8 cellular contexts compared by ENCODE assay signal in genomic region chr18:58671941-58672565, GRCh38. TPM values are rescaled to one million over a fixed set of nuclear protein-coding genes. Genes with fewer than 3 reads are reported as not detected.
A peak's percentile ranks its signal among the peaks of the same experiment; 100 is the strongest.
DNase-seq lines count a peak whose midpoint lies in the region; ATAC-seq, FAIRE-seq and TF ChIP-seq lines count a peak whose summit lies in the region.

No MANE protein-coding gene starts in this region.

- H3K36me3 ChIP-seq in Loucy (ENCODE audit: insufficient read depth, low read length) = no peaks in the 10 kb centered on the region
- no peaks in the 10 kb centered on the region for H3K36me3 ChIP-seq in astrocyte (ENCODE audit: insufficient read depth, low read length)
- no peaks in the 10 kb centered on the region for H3K36me3 ChIP-seq in skeletal muscle tissue (ENCODE audit: control insufficient read depth in 3 of 3, insufficient read depth in 3 of 3, low read length in 3 of 3)

- 0 out of 2 replicates have a peak, but pooled peaks cover 3% of the 10 kb centered on the region for H3F3A ChIP-seq in Loucy (ENCODE audit: low read depth)

- H3K9me3 ChIP-seq in Loucy (ENCODE audit: insufficient read depth, low read depth, low read length) = no peaks in the 10 kb centered on the region
- H3K9me3 ChIP-seq in astrocyte (ENCODE audit: insufficient read depth, low read depth, low read length) = no peaks in the 10 kb centered on the region
- H3K9me3 ChIP-seq in iPS-18c (ENCODE audit: control insufficient read depth, insufficient read depth, low read length) = peaks cover 2% of the 10 kb centered on the region
- no peaks in the 10 kb centered on the region for H3K9me3 ChIP-seq in skeletal muscle tissue (ENCODE audit: control insufficient read depth in 3 of 3, low read length in 3 of 3)

- ATAC-seq in GM21515 (IDR thresholded peaks at IDR 0.05; ENCODE audit: unreplicated experiment) = peak; percentile 27

- H3K36me3 Mint-ChIP-seq in astrocyte (ENCODE audit: low read depth, unreplicated experiment) = no peaks in the 10 kb centered on the region

- peaks cover 2% of the 10 kb centered on the region for H3K9me3 Mint-ChIP-seq in astrocyte (ENCODE audit: unreplicated experiment)

- FAIRE-seq in astrocyte (lab: Jason Lieb, UNC) = no peak

- H3K4me2 ChIP-seq in Loucy (ENCODE audit: low read depth, low read length, poor library complexity, severe bottlenecking) = peak overlapping the region; percentile 76
- peak overlapping the region; percentile 97 for H3K4me2 ChIP-seq in astrocyte (ENCODE audit: low read length)

- DNase-seq in DMS53 treated with DMSO at 0.1 percent for 48 hours (lab: John Stamatoyannopoulos, UW; ENCODE audit: unreplicated experiment) (peak; percentile 73), astrocyte (ENCODE audit: low read depth) (peak; percentile 36), GOT3 (lab: John Stamatoyannopoulos, UW) (no peak), cerebellar nuclear complex (lab: John Stamatoyannopoulos, UW) (no peak)

- H3K79me2 ChIP-seq in Loucy (ENCODE audit: insufficient read depth, low read length) (peaks cover 47% of the 10 kb centered on the region), astrocyte (ENCODE audit: insufficient read depth, low read length) (peaks cover 53% of the 10 kb centered on the region)

- H3K9me2 ChIP-seq in Loucy (replicated peaks; ENCODE audit: low read depth, low read length) = no peaks in the 10 kb centered on the region

- H3K4me1 Mint-ChIP-seq in astrocyte (ENCODE audit: low read depth, unreplicated experiment) = peaks cover 31% of the 10 kb centered on the region

- no peaks in the 10 kb centered on the region for H3K27me3 ChIP-seq in Loucy (ENCODE audit: insufficient read depth, low read length, poor library complexity, severe bottlenecking)
- H3K27me3 ChIP-seq in astrocyte (ENCODE audit: insufficient read depth, low read length) = no peaks in the 10 kb centered on the region
- no peaks in the 10 kb centered on the region for H3K27me3 ChIP-seq in skeletal muscle tissue (ENCODE audit: control insufficient read depth in 3 of 3, insufficient read depth in 3 of 3, low read length in 3 of 3)

- H3K4me3 ChIP-seq in Loucy (ENCODE audit: low read length, poor library complexity, severe bottlenecking) (peak overlapping the region; percentile 98), astrocyte (ENCODE audit: insufficient read depth, low read depth, low read length) (peak overlapping the region; percentile 83), iPS-18c (ENCODE audit: insufficient read depth, low read depth, low read length) (peak overlapping the region; percentile 65), skeletal muscle tissue (ENCODE audit: low read length in 3 of 3) (peak overlapping the region; percentile 72 to 86 (median 84))

- no peak for TF ChIP-seq CTCF in Loucy (conservative IDR thresholded peaks at IDR 0.05; ENCODE audit: low read length)
- no peak for TF ChIP-seq CTCF in astrocyte (IDR thresholded peaks at IDR 0.05; ENCODE audit: insufficient read depth, low read depth, low read length)

- H3K4me3 Mint-ChIP-seq in astrocyte (ENCODE audit: unreplicated experiment) = peak overlapping the region; percentile 96

- H3K9ac ChIP-seq in Loucy (ENCODE audit: low read depth, low read length, poor library complexity, severe bottlenecking) (peak overlapping the region; percentile 81), astrocyte (ENCODE audit: low read length) (peak overlapping the region; percentile 90), skeletal muscle tissue (ENCODE audit: low read depth in 1 of 3, low read length in 3 of 3) (peak overlapping the region; percentile 59 to 92 (median 85))

- H3K27ac ChIP-seq in astrocyte (ENCODE audit: low read depth, low read length) = peak overlapping the region; percentile 76
- H3K27ac ChIP-seq in skeletal muscle tissue (ENCODE audit: low read depth, low read length) = peak overlapping the region; percentile 81

- H4K20me1 ChIP-seq in Loucy (ENCODE audit: insufficient read depth, low read length, poor library complexity, severe bottlenecking) (peaks cover 8% of the 10 kb centered on the region), astrocyte (ENCODE audit: insufficient read depth, low read length) (peaks cover 38% of the 10 kb centered on the region)

- H3K27me3 Mint-ChIP-seq in astrocyte (ENCODE audit: low read depth, unreplicated experiment) = no peaks in the 10 kb centered on the region

- peaks cover 55% of the 10 kb centered on the region for H3K4me1 ChIP-seq in Loucy (ENCODE audit: insufficient read depth, low read length, poor library complexity, severe bottlenecking)
- peaks cover 52% of the 10 kb centered on the region for H3K4me1 ChIP-seq in astrocyte (ENCODE audit: insufficient read depth, low read length)
- H3K4me1 ChIP-seq in skeletal muscle tissue (ENCODE audit: control insufficient read depth in 3 of 3, insufficient read depth in 3 of 3, low read length in 3 of 3) = peaks cover 14 to 21% (median 14%) of the 10 kb centered on the region in 3 donors

- H3K27ac Mint-ChIP-seq in astrocyte (ENCODE audit: unreplicated experiment) = peak overlapping the region; percentile 70

- H2AFZ ChIP-seq in Loucy (ENCODE audit: low read length) (peak overlapping the region; percentile 65), astrocyte (ENCODE audit: low read depth, low read length) (no peak overlapping the region)

RNA-seq across cellular contexts. Expression of gene MALT1, which starts 0.8 kb away (rescaled TPM):
- 38.2 and 40.3 TPM in 2 replicates for total RNA-seq in astrocyte
- total RNA-seq in skeletal muscle tissue = 24.0 TPM

RNA-seq across cellular contexts. Expression of gene ALPK2, which starts 43.2 kb away (rescaled TPM):
- total RNA-seq in astrocyte = 84.2 and 87.2 TPM in 2 replicates
- 38.1 TPM for total RNA-seq in skeletal muscle tissue

Comparison
In these comparisons a context has a peak if more than half of its experiments do, and no peak if none do; other contexts are left out.
1. DNase-seq: peak in DMS53 treated with DMSO at 0.1 percent for 48 hours (single experiment) and astrocyte (single experiment); none in GOT3 (single experiment) and cerebellar nuclear complex (0 of 2).
2. Peak in every context shown above with its lines, with median percentiles within 50 percentile points of each other: H3K4me3 ChIP-seq and H3K9ac ChIP-seq.